9 cellular contexts compared by ENCODE assay signal in genomic region chr20:62822788-62823651, GRCh38. TPM values are rescaled to one million over a fixed set of nuclear protein-coding genes. Genes with fewer than 3 reads are reported as not detected.
DNase-seq lines count a peak whose midpoint lies in the region; ATAC-seq, FAIRE-seq and TF ChIP-seq lines count a peak whose summit lies in the region.
"Had no signal": no experiment of that assay in that cellular context is flagged by ENCODE, and none has a peak within 500 bp of the region (broad histone marks: within the 10 kb centered on the region; RNA-seq: fewer than 3 reads in every experiment).

No MANE protein-coding gene starts in this region.

- intact Hi-C loops in activated B cell treated with CpG ODN at 0.5 μM for 24 hours (cut with micrococcal nuclease) (loop anchor here (2.0 kb wide), 1 partner anchor 150 kb away; no protein-coding TSS in a partner anchor), esophagus muscularis mucosa (cut with DNase I) (no loop called here)

- TF ChIP-seq CTCF in activated B cell treated with CpG ODN at 0.5 μM for 24 hours (IDR thresholded peaks at IDR 0.05) (no peak), keratinocyte (optimal IDR thresholded peaks at IDR 0.05 in 1 of 3, IDR thresholded peaks at IDR 0.05 in 1 of 3, conservative IDR thresholded peaks at IDR 0.05 in 1 of 3; ENCODE audit: extremely low read depth in 1 of 3, insufficient read depth in 2 of 3, low read length in 3 of 3) (peak; percentile 24 to 88 (median 55)), esophagus muscularis mucosa (IDR thresholded peaks at IDR 0.05) (peak in 1 of 3 experiments; percentile 21)

- CTCF ChIA-PET in activated B cell treated with CpG ODN at 0.5 μM for 24 hours (lab: Charles Lee): interaction anchor here (0.7 to 1.0 kb wide), 4 partner anchors 12 to 186 kb away, joined by 3 to 4 read pairs (median 3); no protein-coding TSS in a partner anchor

- no peak overlapping the region for H3K4me3 Mint-ChIP-seq in activated B cell treated with CpG ODN at 0.5 μM for 24 hours
- H3K4me3 Mint-ChIP-seq: natural killer cell treated with Interleukin-12 subunit alpha and Interleukin-12 subunit beta and Interleukin-15 and Interleukin-18, amount 100 ng/mL, for 72 hours had no signal

- peaks cover 12% of the 10 kb centered on the region for H3K4me1 ChIP-seq in keratinocyte (ENCODE audit: control insufficient read depth, extremely low read depth, insufficient read depth, low read length)
- H3K4me1 ChIP-seq in esophagus muscularis mucosa: peaks cover 34 to 48% (median 35%) of the 10 kb centered on the region in 4 donors

- H3K27me3 Mint-ChIP-seq in activated B cell treated with CpG ODN at 0.5 μM for 24 hours: peaks cover 8% of the 10 kb centered on the region
- H3K27me3 Mint-ChIP-seq: natural killer cell treated with Interleukin-12 subunit alpha and Interleukin-12 subunit beta and Interleukin-15 and Interleukin-18, amount 100 ng/mL, for 72 hours had no signal

- no peak for TF ChIP-seq EP300 in esophagus muscularis mucosa (IDR thresholded peaks at IDR 0.05)

- H3K36me3 ChIP-seq in keratinocyte (ENCODE audit: control insufficient read depth in 2 of 2, extremely low read depth in 1 of 2, insufficient read depth in 2 of 2, low read length in 2 of 2): no peaks in the 10 kb centered on the region
- H3K36me3 ChIP-seq in esophagus muscularis mucosa: peaks cover 0 to 6% (median 0%) of the 10 kb centered on the region in 4 donors

- peak; percentile 88 for DNase-seq in DMS 273 (lab: John Stamatoyannopoulos, UW; ENCODE audit: unreplicated experiment)
- DNase-seq in NCI-H2171 (lab: John Stamatoyannopoulos, UW): peak; percentile 68
- no peak for DNase-seq in activated B cell treated with CpG ODN at 0.5 μM for 24 hours
- DNase-seq in keratinocyte (ENCODE audit: low read depth, low spot score): no peak
- no peak for DNase-seq in esophagus muscularis mucosa (ENCODE audit: extremely low spot score)
- no peak for DNase-seq in T-helper 9 cell
- DNase-seq in activated CD8-positive, alpha-beta memory T cell treated with anti-CD3 and anti-CD28 coated beads for 24 hours: no peak

- H3K9me1 ChIP-seq in keratinocyte (ENCODE audit: control insufficient read depth, extremely low read depth, insufficient read depth, low read length): no peaks in the 10 kb centered on the region

- no peaks in the 10 kb centered on the region for H4K20me1 ChIP-seq in keratinocyte (ENCODE audit: control insufficient read depth, extremely low read depth, insufficient read depth, low read length)

- H3K4me2 ChIP-seq in keratinocyte (ENCODE audit: control insufficient read depth, extremely low read depth, insufficient read depth, low read depth, low read length): no peak overlapping the region

- H3K36me3 Mint-ChIP-seq in activated B cell treated with CpG ODN at 0.5 μM for 24 hours (ENCODE audit: low read depth): no peaks in the 10 kb centered on the region
- H3K36me3 Mint-ChIP-seq: natural killer cell treated with Interleukin-12 subunit alpha and Interleukin-12 subunit beta and Interleukin-15 and Interleukin-18, amount 100 ng/mL, for 72 hours had no signal

- no peak for TF ChIP-seq POLR2A in esophagus muscularis mucosa (IDR thresholded peaks at IDR 0.05; ENCODE audit: low read depth)

- H3K27ac ChIP-seq in keratinocyte (ENCODE audit: control insufficient read depth, insufficient read depth, low read length) (no peak overlapping the region), esophagus muscularis mucosa (replicated peaks in 1 of 4) (no peak overlapping the region)

- H2AFZ ChIP-seq in keratinocyte (ENCODE audit: control insufficient read depth, low read length): no peak overlapping the region

- H3K9ac ChIP-seq in keratinocyte (ENCODE audit: control insufficient read depth, extremely low read depth, insufficient read depth, low read length): no peak overlapping the region

- peaks cover 21% of the 10 kb centered on the region for H3K4me1 Mint-ChIP-seq in activated B cell treated with CpG ODN at 0.5 μM for 24 hours

- peaks cover 14% of the 10 kb centered on the region for H3K27me3 ChIP-seq in keratinocyte (ENCODE audit: control insufficient read depth, extremely low read depth, insufficient read depth, low read length)
- H3K27me3 ChIP-seq in esophagus muscularis mucosa: peaks cover 0 to 35% (median 4%) of the 10 kb centered on the region in 4 donors

- POLR2A ChIA-PET in activated B cell treated with CpG ODN at 0.5 μM for 24 hours (lab: Charles Lee): interaction anchor here (1.0 kb wide), 1 partner anchor 29 kb away, joined by 4 read pairs; no protein-coding TSS in a partner anchor

- 86% methylated on average over 17 of the region's 24 CpGs for WGBS in esophagus muscularis mucosa

- peak; percentile 48 for ATAC-seq in GM21447 (IDR thresholded peaks at IDR 0.05; ENCODE audit: unreplicated experiment)
- peak; percentile 15 for ATAC-seq in activated B cell treated with CpG ODN at 0.5 μM for 24 hours (ENCODE audit: low read depth)

- H3K79me2 ChIP-seq in keratinocyte (ENCODE audit: control insufficient read depth, insufficient read depth, low read length): no peaks in the 10 kb centered on the region

- H3K27ac Mint-ChIP-seq in activated B cell treated with CpG ODN at 0.5 μM for 24 hours: no peak overlapping the region
- H3K27ac Mint-ChIP-seq: natural killer cell treated with Interleukin-12 subunit alpha and Interleukin-12 subunit beta and Interleukin-15 and Interleukin-18, amount 100 ng/mL, for 72 hours had no signal

- H3K9me3 ChIP-seq in keratinocyte (ENCODE audit: control insufficient read depth, low read depth, low read length) (no peaks in the 10 kb centered on the region), esophagus muscularis mucosa (no peaks in the 10 kb centered on the region)

- H3K4me3 ChIP-seq in keratinocyte (ENCODE audit: control insufficient read depth in 2 of 3, extremely low read depth in 1 of 3, insufficient read depth in 2 of 3, low read depth in 1 of 3, low read length in 3 of 3) (no peak overlapping the region), esophagus muscularis mucosa (no peak overlapping the region)

- dilution Hi-C loops in keratinocyte (cut with MboI; ENCODE audit: extremely low pct_ligation_motif_present, low sequenced_read_pairs): no loop called here

- FAIRE-seq in keratinocyte (lab: Jason Lieb, UNC): no peak

- H3K9me3 Mint-ChIP-seq in activated B cell treated with CpG ODN at 0.5 μM for 24 hours: no peaks in the 10 kb centered on the region
- H3K9me3 Mint-ChIP-seq: natural killer cell treated with Interleukin-12 subunit alpha and Interleukin-12 subunit beta and Interleukin-15 and Interleukin-18, amount 100 ng/mL, for 72 hours had no signal

RNA-seq across cellular contexts. Expression of gene COL9A3, which starts 6.2 kb away (rescaled TPM):
- total RNA-seq in activated B cell treated with CpG ODN at 0.5 μM for 24 hours (33.2 and 37.6 TPM in 2 replicates), esophagus muscularis mucosa (10 to 100 TPM; 13.4 to 22.9 (median 18.4) TPM)
- polyA plus RNA-seq in keratinocyte: 2.7 to 4.8 TPM (median 3.6 TPM) in 3 replicates
- 0.36 TPM for polyA plus RNA-seq in keratinocyte (2011; ENCODE audit: low read depth)
- 1.7 and 3.6 TPM in 2 replicates for polyA plus RNA-seq in keratinocyte (2011; cell fraction: cytosol; rRNA removed)
- 2.0 and 2.6 TPM in 2 replicates for polyA plus RNA-seq in keratinocyte (2011; cell fraction: nucleus; rRNA removed)
- 1.5 and 7.3 TPM in 2 replicates for polyA plus RNA-seq in keratinocyte (2012; ENCODE audit: low replicate concordance)
- 0.23 to 0.61 TPM in 2 of 3 replicates, not detected in the other for polyA minus RNA-seq in keratinocyte
- polyA minus RNA-seq in keratinocyte (2011; cell fraction: cytosol; rRNA and poly(A)+ RNA removed): 5.4 TPM
- 0.47 and 0.84 TPM in 2 replicates for polyA minus RNA-seq in keratinocyte (2011; cell fraction: nucleus; rRNA and poly(A)+ RNA removed)
- total RNA-seq: natural killer cell treated with Interleukin-12 subunit alpha and Interleukin-12 subunit beta and Interleukin-15 and Interleukin-18, amount 100 ng/mL, for 72 hours had no signal

RNA-seq across cellular contexts. Expression of gene OGFR, which starts 18.4 kb away (rescaled TPM):
- total RNA-seq in activated B cell treated with CpG ODN at 0.5 μM for 24 hours (74.6 and 78.9 TPM in 2 replicates), esophagus muscularis mucosa (10 to 100 TPM; 46.1 to 84.5 (median 62.7) TPM)
- polyA plus RNA-seq in keratinocyte: 29.8 to 39.8 TPM (median 31.5 TPM) in 3 replicates
- 12.8 TPM for polyA plus RNA-seq in keratinocyte (2011; ENCODE audit: low read depth)
- polyA plus RNA-seq in keratinocyte (2011; cell fraction: cytosol; rRNA removed): 17.3 and 32.5 TPM in 2 replicates
- 43.7 and 47.3 TPM in 2 replicates for polyA plus RNA-seq in keratinocyte (2011; cell fraction: nucleus; rRNA removed)
- polyA plus RNA-seq in keratinocyte (2012; ENCODE audit: low replicate concordance): 10.9 and 37.3 TPM in 2 replicates
- 17.8 to 29.0 TPM (median 26.5 TPM) in 3 replicates for polyA minus RNA-seq in keratinocyte
- 44.1 TPM for polyA minus RNA-seq in keratinocyte (2011; cell fraction: cytosol; rRNA and poly(A)+ RNA removed)
- 20.3 and 22.1 TPM in 2 replicates for polyA minus RNA-seq in keratinocyte (2011; cell fraction: nucleus; rRNA and poly(A)+ RNA removed)

RNA-seq across cellular contexts. Expression of gene MRGBP, which starts 26.7 kb away (rescaled TPM):
- 9.8 and 10.7 TPM in 2 replicates for total RNA-seq in activated B cell treated with CpG ODN at 0.5 μM for 24 hours
- polyA plus RNA-seq in keratinocyte: 12.3 to 15.6 TPM (median 15.0 TPM) in 3 replicates
- 5.1 TPM for polyA plus RNA-seq in keratinocyte (2011; ENCODE audit: low read depth)
- polyA plus RNA-seq in keratinocyte (2011; cell fraction: cytosol; rRNA removed): 10.0 and 15.3 TPM in 2 replicates
- 12.3 and 13.1 TPM in 2 replicates for polyA plus RNA-seq in keratinocyte (2011; cell fraction: nucleus; rRNA removed)
- polyA plus RNA-seq in keratinocyte (2012; ENCODE audit: low replicate concordance): 9.0 and 16.4 TPM in 2 replicates
- 8.1 to 12.9 TPM (median 8.4 TPM) in 3 replicates for polyA minus RNA-seq in keratinocyte
- polyA minus RNA-seq in keratinocyte (2011; cell fraction: cytosol; rRNA and poly(A)+ RNA removed): 12.9 TPM
- 3.9 TPM in 2 replicates for polyA minus RNA-seq in keratinocyte (2011; cell fraction: nucleus; rRNA and poly(A)+ RNA removed)
- total RNA-seq in esophagus muscularis mucosa: 10 to 100 TPM in 2 of 4 donors, 1 to 10 TPM in 2; 7.6 to 16.7 (median 10.3) TPM

RNA-seq across cellular contexts. Expression of gene TCFL5, which starts 38.6 kb away (rescaled TPM):
- total RNA-seq in activated B cell treated with CpG ODN at 0.5 μM for 24 hours (54.5 and 55.6 TPM in 2 replicates), esophagus muscularis mucosa (10 to 100 TPM; 12.3 to 29.7 (median 18.8) TPM)
- polyA plus RNA-seq in keratinocyte: 9.9 to 14.6 TPM (median 14.5 TPM) in 3 replicates
- 17.4 TPM for polyA plus RNA-seq in keratinocyte (2011; ENCODE audit: low read depth)
- 10.9 and 13.6 TPM in 2 replicates for polyA plus RNA-seq in keratinocyte (2011; cell fraction: cytosol; rRNA removed)
- 10.4 and 11.7 TPM in 2 replicates for polyA plus RNA-seq in keratinocyte (2011; cell fraction: nucleus; rRNA removed)
- polyA plus RNA-seq in keratinocyte (2012; ENCODE audit: low replicate concordance): 9.6 and 10.0 TPM in 2 replicates
- 1.1 to 6.7 TPM (median 5.7 TPM) in 3 replicates for polyA minus RNA-seq in keratinocyte
- polyA minus RNA-seq in keratinocyte (2011; cell fraction: cytosol; rRNA and poly(A)+ RNA removed): 18.0 TPM
- 2.8 and 4.6 TPM in 2 replicates for polyA minus RNA-seq in keratinocyte (2011; cell fraction: nucleus; rRNA and poly(A)+ RNA removed)

Comparison
In these comparisons a context has a peak if more than half of its experiments do, and no peak if none do; other contexts are left out.
1. DNase-seq: peak in DMS 273 (single experiment) and NCI-H2171 (single experiment); none in activated B cell treated with CpG ODN at 0.5 μM for 24 hours (single experiment), keratinocyte (single experiment), esophagus muscularis mucosa (single experiment), T-helper 9 cell (single experiment) and activated CD8-positive, alpha-beta memory T cell treated with anti-CD3 and anti-CD28 coated beads for 24 hours (single experiment).